ENCODE assay signal across 29 cellular contexts in genomic region chr2:167388497-167388896, GRCh38.
"Had no signal": no experiment of that assay in that cellular context is flagged by ENCODE, and none has a peak within 500 bp of the region (broad histone marks: within the 10 kb centered on the region; RNA-seq: fewer than 3 reads in every experiment).

No MANE protein-coding gene starts in this region.

- ATAC-seq: activated CD8-positive, alpha-beta memory T cell treated with anti-CD3 and anti-CD28 coated beads, Interleukin-2, amount 10 ng/mL, durations not matched to agents 7 days and 5 days; activated CD8-positive, alpha-beta T cell treated with anti-CD3 and anti-CD28 coated beads for 36 hours; gastrocnemius medialis; heart left ventricle; left lung; natural killer cell; psoas muscle; right cardiac atrium; upper lobe of right lung had no signal

- H3K36me3 Mint-ChIP-seq: activated CD8-positive, alpha-beta memory T cell treated with anti-CD3 and anti-CD28 coated beads, Interleukin-2, amount 10 ng/mL, durations not matched to agents 7 days and 5 days; activated naive CD4-positive, alpha-beta T cell treated with anti-CD3 and anti-CD28 coated beads, Interleukin-2, amount 10 ng/mL, durations not matched to agents 7 days and 5 days; immature natural killer cell; mesothelial cell of epicardium; natural killer cell had no signal

- H3K27me3 Mint-ChIP-seq: activated CD8-positive, alpha-beta memory T cell treated with anti-CD3 and anti-CD28 coated beads, Interleukin-2, amount 10 ng/mL, durations not matched to agents 7 days and 5 days; activated naive CD4-positive, alpha-beta T cell treated with anti-CD3 and anti-CD28 coated beads, Interleukin-2, amount 10 ng/mL, durations not matched to agents 7 days and 5 days; stimulated activated naive CD8-positive, alpha-beta T cell treated with anti-CD3 and anti-CD28 coated beads, Interleukin-15, Interleukin-2, amounts not matched to agents 100 ng/mL and 50 ng/mL, for 24 hours had no signal

- H3K4me3 Mint-ChIP-seq: activated CD8-positive, alpha-beta memory T cell treated with anti-CD3 and anti-CD28 coated beads, Interleukin-2, amount 10 ng/mL, durations not matched to agents 7 days and 5 days; activated CD8-positive, alpha-beta T cell treated with anti-CD3 and anti-CD28 coated beads for 36 hours; activated naive CD4-positive, alpha-beta T cell treated with anti-CD3 and anti-CD28 coated beads, Interleukin-2, amount 10 ng/mL, durations not matched to agents 7 days and 5 days; immature natural killer cell; mesothelial cell of epicardium; natural killer cell; stimulated activated naive CD8-positive, alpha-beta T cell treated with anti-CD3 and anti-CD28 coated beads, Interleukin-15, Interleukin-2, amounts not matched to agents 100 ng/mL and 50 ng/mL, for 24 hours; T-helper 1 cell treated with Interleukin-12 subunit alpha and Interleukin-12 subunit beta and Interleukin-4 antibody, amounts not matched to agents 30 μg/mL and 1 μg/mL, for 36 hours had no signal

- H3K9me3 ChIP-seq: esophagus squamous epithelium, gastrocnemius medialis, heart left ventricle, left lung, neutrophil, ovary, psoas muscle, thyroid gland, upper lobe of right lung had no signal

- H3K27ac Mint-ChIP-seq: activated CD8-positive, alpha-beta memory T cell treated with anti-CD3 and anti-CD28 coated beads, Interleukin-2, amount 10 ng/mL, durations not matched to agents 7 days and 5 days; activated CD8-positive, alpha-beta T cell treated with anti-CD3 and anti-CD28 coated beads for 36 hours; activated naive CD4-positive, alpha-beta T cell treated with anti-CD3 and anti-CD28 coated beads, Interleukin-2, amount 10 ng/mL, durations not matched to agents 7 days and 5 days; immature natural killer cell; mesothelial cell of epicardium; natural killer cell; stimulated activated naive CD8-positive, alpha-beta T cell treated with anti-CD3 and anti-CD28 coated beads, Interleukin-15, Interleukin-2, amounts not matched to agents 100 ng/mL and 50 ng/mL, for 24 hours; T-helper 1 cell treated with Interleukin-12 subunit alpha and Interleukin-12 subunit beta and Interleukin-4 antibody, amounts not matched to agents 30 μg/mL and 1 μg/mL, for 36 hours had no signal

- H3K9me3 Mint-ChIP-seq: activated CD8-positive, alpha-beta T cell treated with anti-CD3 and anti-CD28 coated beads for 36 hours; activated naive CD4-positive, alpha-beta T cell treated with anti-CD3 and anti-CD28 coated beads, Interleukin-2, amount 10 ng/mL, durations not matched to agents 7 days and 5 days; mesothelial cell of epicardium; stimulated activated naive CD8-positive, alpha-beta T cell treated with anti-CD3 and anti-CD28 coated beads, Interleukin-15, Interleukin-2, amounts not matched to agents 100 ng/mL and 50 ng/mL, for 24 hours; T-helper 1 cell treated with Interleukin-12 subunit alpha and Interleukin-12 subunit beta and Interleukin-4 antibody, amounts not matched to agents 30 μg/mL and 1 μg/mL, for 36 hours had no signal

- H3K27me3 ChIP-seq: esophagus squamous epithelium, gastrocnemius medialis, heart left ventricle, left lung, neutrophil, ovary, thyroid gland, upper lobe of right lung had no signal

- H3K36me3 ChIP-seq: esophagus squamous epithelium, gastrocnemius medialis, heart left ventricle, left lung, neutrophil, ovary, thyroid gland, upper lobe of right lung had no signal

- H3K27ac ChIP-seq: coronary artery, esophagus squamous epithelium, gastrocnemius medialis, heart left ventricle, left lung, neutrophil, ovary, psoas muscle, skin epidermis, thyroid gland, upper lobe of right lung had no signal

- DNase-seq: activated CD4-positive, alpha-beta T cell treated with anti-CD3 and anti-CD28 coated beads for 48 hours; activated CD4-positive, CD25-positive, alpha-beta regulatory T cell; activated CD8-positive, alpha-beta memory T cell treated with anti-CD3 and anti-CD28 coated beads, Interleukin-2, amount 10 ng/mL, durations not matched to agents 7 days and 5 days; activated CD8-positive, alpha-beta T cell treated with anti-CD3 and anti-CD28 coated beads for 36 hours; activated effector memory CD4-positive, alpha-beta T cell treated with anti-CD3 and anti-CD28 coated beads, Interleukin-2, amount 50 U/mL, for 16 hours; activated naive CD4-positive, alpha-beta T cell treated with anti-CD3 and anti-CD28 coated beads, Interleukin-2, amount 10 ng/mL, durations not matched to agents 7 days and 5 days; activated T-cell treated with anti-CD3 and anti-CD28 coated beads for 4 hours; amygdala; cerebellar nuclear complex; esophagus squamous epithelium; gastrocnemius medialis; heart left ventricle; immature natural killer cell; left lung; natural killer cell; ovary; psoas muscle; right cardiac atrium; stimulated activated CD4-positive, alpha-beta T cell treated with anti-CD3 and anti-CD28 coated beads, Interleukin-1b, Interleukin-23, amount 100 ng/mL, for 48 hours; substantia nigra; thyroid gland; upper lobe of right lung had no signal

- H3K4me1 Mint-ChIP-seq: activated CD8-positive, alpha-beta memory T cell treated with anti-CD3 and anti-CD28 coated beads, Interleukin-2, amount 10 ng/mL, durations not matched to agents 7 days and 5 days; activated naive CD4-positive, alpha-beta T cell treated with anti-CD3 and anti-CD28 coated beads, Interleukin-2, amount 10 ng/mL, durations not matched to agents 7 days and 5 days; immature natural killer cell; mesothelial cell of epicardium; natural killer cell had no signal

- H3K4me1 ChIP-seq: esophagus squamous epithelium, gastrocnemius medialis, heart left ventricle, left lung, psoas muscle, thyroid gland, upper lobe of right lung had no signal

- H3K4me3 ChIP-seq: coronary artery, esophagus squamous epithelium, gastrocnemius medialis, heart left ventricle, left lung, lung, ovary, psoas muscle, skin epidermis, thyroid gland, upper lobe of right lung had no signal
